Comparison of ENCODE assay signal across 8 cellular contexts in the genomic region with DNA sequence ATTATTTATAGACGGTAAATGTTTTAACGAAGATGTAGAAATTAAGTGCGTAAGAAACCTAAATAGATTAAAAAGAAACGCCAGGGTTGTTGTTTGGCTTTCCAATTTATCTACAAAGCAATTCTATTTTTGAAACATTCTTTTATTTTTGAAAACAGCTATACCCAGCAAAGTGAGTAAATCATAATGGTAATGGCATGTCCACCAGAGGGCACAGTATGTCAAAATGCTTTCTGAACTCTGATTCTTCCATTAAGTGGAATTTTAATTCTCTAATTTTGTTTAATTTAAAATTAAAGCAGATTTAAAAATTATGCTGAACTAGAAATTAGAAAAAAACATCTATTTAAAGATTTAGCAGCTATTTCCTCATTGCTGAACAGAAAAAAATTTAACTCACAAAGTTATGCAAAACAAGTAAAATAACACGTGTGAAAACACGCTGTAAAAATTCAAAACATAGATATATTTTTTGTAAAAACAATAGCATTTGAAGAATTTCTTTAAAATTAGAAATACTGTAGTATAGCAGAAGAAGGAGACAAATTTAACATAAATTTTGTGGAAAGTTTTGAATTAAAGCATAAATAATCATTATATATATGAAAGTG. TPM values are rescaled to one million over a fixed set of nuclear protein-coding genes. Genes with fewer than 3 reads are reported as not detected.
A peak's percentile ranks its signal among the peaks of the same experiment; 100 is the strongest.
DNase-seq lines count a peak whose midpoint lies in the region; ATAC-seq, FAIRE-seq and TF ChIP-seq lines count a peak whose summit lies in the region.

No MANE protein-coding gene starts in this region.

- CTCF ChIA-PET in GM10248 (lab: Yijun Ruan, JAX) = interaction anchor here (0.9 to 3.3 kb wide), 11 partner anchors 8 to 541 kb away, joined by 3 to 18 read pairs (median 4); no protein-coding TSS in a partner anchor

- whole genome bisulfite sequencing in pancreas, 2 donors = 61 to 73% methylated on average over 6 of the region's 6 CpGs

- DNase-seq in GM10248 (ENCODE audit: extremely low spot score) (no peak), NCI-H1092 (lab: John Stamatoyannopoulos, UW) (peak; percentile 9), choroid plexus epithelial cell (ENCODE audit: low read depth) (peak; percentile 75), pancreas (no peak), cortex of kidney (lab: John Stamatoyannopoulos, UW) (no peak), HK-2 (ENCODE audit: unreplicated experiment) (no peak)

- no peaks in the 10 kb centered on the region for H3K9me3 ChIP-seq in pancreas

- POLR2A ChIA-PET in GM10248 (lab: Yijun Ruan, JAX) = no interaction called here

- FAIRE-seq in pancreas (lab: Jason Lieb, UNC) = peak; percentile 91

- intact Hi-C loops in pancreas (cut with DNase I) = loop anchor here in 2 of 3 donors (5.0 to 10.0 kb wide), 2 partner anchors 59 to 61 kb away; no protein-coding TSS in a partner anchor

- H3K27ac ChIP-seq in pancreas = no peak overlapping the region

- no peaks in the 10 kb centered on the region for H3K36me3 ChIP-seq in pancreas

- ATAC-seq in pancreas = no peak
- no peak for ATAC-seq in HG03354 (IDR thresholded peaks at IDR 0.05; ENCODE audit: poor library complexity, severe bottlenecking, unreplicated experiment)
- ATAC-seq in GM21360 (IDR thresholded peaks at IDR 0.05; ENCODE audit: unreplicated experiment) = no peak

- H3K4me3 ChIP-seq in choroid plexus epithelial cell (ENCODE audit: low read depth, low read length) = no peak overlapping the region
- no peak overlapping the region for H3K4me3 ChIP-seq in pancreas

- H3K4me1 ChIP-seq in pancreas = peaks cover 31 to 43% (median 38%) of the 10 kb centered on the region in 3 donors

- no peaks in the 10 kb centered on the region for H3K27me3 ChIP-seq in pancreas

- TF ChIP-seq CTCF in GM10248 (IDR thresholded peaks at IDR 0.05; ENCODE audit: control extremely low read depth, extremely low read depth, low read depth, missing control alignments) (peak; percentile 33), choroid plexus epithelial cell (conservative IDR thresholded peaks at IDR 0.05; ENCODE audit: low read depth, low read length) (peak; percentile 61), pancreas (IDR thresholded peaks at IDR 0.05) (peak in 2 of 4 donors; percentile 26 to 30)

RNA-seq across cellular contexts. Expression of gene RASSF6, which starts 26.5 kb away (rescaled TPM):
- total RNA-seq in pancreas = 10 to 100 TPM in 1 of 6 donors, 1 to 10 TPM in 5; 3.1 to 10.2 (median 5.8) TPM
- polyA plus RNA-seq in pancreas = 1 to 10 TPM; 2.8 to 4.1 TPM

Comparison
In these comparisons a context has a peak if more than half of its experiments do, and no peak if none do; other contexts are left out.
1. DNase-seq: peak in NCI-H1092 (single experiment) and choroid plexus epithelial cell (single experiment); none in GM10248 (single experiment), pancreas (0 of 6), cortex of kidney (single experiment) and HK-2 (single experiment).